Comparison of ENCODE assay signal across 8 cellular contexts in genomic region chr11:86802601-86803051, GRCh38. TPM values are rescaled to one million over a fixed set of nuclear protein-coding genes. Genes with fewer than 3 reads are reported as not detected.
DNase-seq lines count a peak whose midpoint lies in the region; ATAC-seq and TF ChIP-seq lines count a peak whose summit lies in the region.

No MANE protein-coding gene starts in this region.

- peak overlapping the region in 1 of 4 donors; percentile 83 for H3K4me3 ChIP-seq in Peyer's patch

- H3K4me1 Mint-ChIP-seq in endothelial cell (ENCODE audit: unreplicated experiment): peaks cover 25% of the 10 kb centered on the region
- H3K4me1 Mint-ChIP-seq in nephron: peaks cover 58% of the 10 kb centered on the region

- H3K27me3 Mint-ChIP-seq in endothelial cell (ENCODE audit: unreplicated experiment) (peaks cover 3% of the 10 kb centered on the region), nephron (ENCODE audit: low read depth) (no peaks in the 10 kb centered on the region)

- TF ChIP-seq CTCF in Peyer's patch (IDR thresholded peaks at IDR 0.05) (peak in 5 of 6 experiments; percentile 22 to 72 (median 67)), endothelial cell (IDR thresholded peaks at IDR 0.05; ENCODE audit: unreplicated experiment) (no peak), nephron (IDR thresholded peaks at IDR 0.05; ENCODE audit: unreplicated experiment in 3 of 3) (peak; percentile 58 to 64 (median 60))

- no peak for TF ChIP-seq POLR2A in Peyer's patch (IDR thresholded peaks at IDR 0.05)

- H3K9me3 Mint-ChIP-seq in endothelial cell (ENCODE audit: unreplicated experiment) (peaks cover 4% of the 10 kb centered on the region), nephron (no peaks in the 10 kb centered on the region)

- H3K36me3 ChIP-seq in Peyer's patch: no peaks in the 10 kb centered on the region

- H3K9me3 ChIP-seq in Peyer's patch: no peaks in the 10 kb centered on the region

- H3K4me3 Mint-ChIP-seq in endothelial cell (ENCODE audit: unreplicated experiment): no peak overlapping the region
- peak overlapping the region; percentile 90 to 96 (median 94) for H3K4me3 Mint-ChIP-seq in nephron

- peak overlapping the region in 1 of 4 donors; percentile 16 for H3K27ac ChIP-seq in Peyer's patch

- H3K27ac Mint-ChIP-seq in endothelial cell (ENCODE audit: unreplicated experiment) (no peak overlapping the region), nephron (peak overlapping the region in 2 of 3 experiments; percentile 50 to 86)

- ATAC-seq in HG03175 (IDR thresholded peaks at IDR 0.05; ENCODE audit: unreplicated experiment): peak; percentile 39
- ATAC-seq in HG02870 (IDR thresholded peaks at IDR 0.05; ENCODE audit: unreplicated experiment): no peak
- ATAC-seq in GM21447 (IDR thresholded peaks at IDR 0.05; ENCODE audit: unreplicated experiment): no peak

- DNase-seq in SIG-M5 treated with dmso at 0.1 percent for 504 hours (lab: John Stamatoyannopoulos, UW; ENCODE audit: unreplicated experiment) (peak; percentile 56), SIG-M5 (lab: John Stamatoyannopoulos, UW) (no peak), Peyer's patch (peak in 1 of 3 donors; percentile 60), endothelial cell (ENCODE audit: low spot score) (peak; percentile 21)

- no peaks in the 10 kb centered on the region for H3K27me3 ChIP-seq in Peyer's patch

- H3K4me1 ChIP-seq in Peyer's patch: peaks cover 0 to 3% (median 1%) of the 10 kb centered on the region in 4 donors

- H3K36me3 Mint-ChIP-seq in endothelial cell (ENCODE audit: low read depth, unreplicated experiment) (no peaks in the 10 kb centered on the region), nephron (ENCODE audit: low read depth) (no peaks in the 10 kb centered on the region)

RNA-seq across cellular contexts. Expression of gene PRSS23, which starts 2.3 kb away (rescaled TPM):
- 10 to 100 TPM in 1 of 4 donors, 1 to 10 TPM in 3; 4.6 to 12.0 (median 8.5) TPM for total RNA-seq in Peyer's patch
- 4.8 TPM for total RNA-seq in endothelial cell (ENCODE audit: unreplicated experiment)
